ENCODE assay signal across 8 cellular contexts in the genomic region with DNA sequence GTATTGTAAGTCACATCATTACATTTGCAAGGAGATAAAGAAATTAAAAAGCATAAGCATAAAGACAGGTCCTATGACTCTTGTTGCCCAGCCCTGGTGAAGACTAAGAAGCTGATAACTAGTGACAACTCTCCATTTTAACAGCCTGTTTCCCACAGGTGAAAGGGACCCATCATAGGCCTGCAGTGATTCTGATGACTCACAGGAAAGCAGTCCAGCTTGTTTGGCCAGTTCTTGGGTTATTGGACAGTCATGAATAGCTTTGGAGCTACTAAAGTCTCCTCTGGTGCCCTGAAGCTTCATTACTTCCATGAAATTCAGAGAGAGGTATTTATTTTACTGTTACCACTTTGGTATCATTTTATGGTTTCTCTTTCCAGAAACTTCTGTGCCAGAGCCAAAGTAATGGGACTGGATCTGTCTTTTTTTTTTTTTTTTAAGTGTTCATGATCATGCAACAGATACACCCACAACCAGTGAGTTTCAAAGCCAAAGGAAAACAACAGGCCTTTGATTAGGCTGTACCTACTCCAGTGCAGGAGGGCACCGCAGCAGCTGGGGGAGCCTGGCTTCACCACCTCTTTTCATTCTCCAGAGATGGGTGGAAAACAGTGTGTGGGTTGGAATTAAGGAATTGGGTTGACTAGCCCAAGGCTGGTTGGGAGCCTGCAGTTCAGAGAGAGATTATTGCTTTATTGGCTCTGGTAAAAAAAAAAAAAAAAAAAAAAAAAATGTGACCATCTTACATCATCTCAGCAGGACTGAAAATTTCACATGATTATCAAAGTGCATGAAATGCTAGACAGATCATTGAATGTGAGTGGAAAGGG. TPM values are rescaled to one million over a fixed set of nuclear protein-coding genes. Genes with fewer than 3 reads are reported as not detected.
A peak's percentile ranks its signal among the peaks of the same experiment; 100 is the strongest.
DNase-seq lines count a peak whose midpoint lies in the region; ATAC-seq and TF ChIP-seq lines count a peak whose summit lies in the region.

No MANE protein-coding gene starts in this region.

- TF ChIP-seq CTCF in LNCaP clone FGC (IDR thresholded peaks at IDR 0.05; ENCODE audit: control insufficient read depth, extremely low read depth, insufficient read depth) (no peak), colonic mucosa (IDR thresholded peaks at IDR 0.05) (no peak), OCI-LY7 (conservative IDR thresholded peaks at IDR 0.05; ENCODE audit: low read length) (no peak)

- no peaks in the 10 kb centered on the region for H3K4me1 ChIP-seq in colonic mucosa
- H3K4me1 ChIP-seq in OCI-LY7 (ENCODE audit: insufficient read depth, low read length, poor library complexity, severe bottlenecking): no peaks in the 10 kb centered on the region

- H3K27me3 ChIP-seq in colonic mucosa: no peaks in the 10 kb centered on the region

- H3K9ac ChIP-seq in colonic mucosa (ENCODE audit: low read depth in 2 of 2, low read length in 2 of 2): no peak overlapping the region

- no peaks in the 10 kb centered on the region for H4K20me1 ChIP-seq in OCI-LY7 (ENCODE audit: insufficient read depth, low read length)

- no peak overlapping the region for H3K4me2 ChIP-seq in OCI-LY7 (ENCODE audit: low read length)

- ATAC-seq in sciatic nerve: peak; percentile 48

- no peak overlapping the region for H3K4me3 ChIP-seq in LNCaP clone FGC (ENCODE audit: low read depth, low read length)
- H3K4me3 ChIP-seq in colonic mucosa: no peak overlapping the region
- H3K4me3 ChIP-seq in OCI-LY7 (ENCODE audit: low read depth, low read length, poor library complexity, severe bottlenecking): no peak overlapping the region

- intact Hi-C loops in colonic mucosa (cut with DNase I): no loop called here
- intact Hi-C loops in sciatic nerve (cut with DNase I): no loop called here
- intact Hi-C loops in OCI-LY7 (cut with micrococcal nuclease; ENCODE audit: unreplicated experiment): no loop called here

- no peaks in the 10 kb centered on the region for H3K36me3 ChIP-seq in colonic mucosa
- no peaks in the 10 kb centered on the region for H3K36me3 ChIP-seq in OCI-LY7 (ENCODE audit: insufficient read depth, low read length)

- H3K9me2 ChIP-seq in OCI-LY7 (ENCODE audit: insufficient read depth, low read length): no peaks in the 10 kb centered on the region

- POLR2A ChIA-PET in OCI-LY7 (lab: Charles Lee): interaction anchor here (0.5 to 1.5 kb wide), 6 partner anchors 12 to 886 kb away, joined by 3 to 4 read pairs (median 3); no protein-coding TSS in a partner anchor

- no TSS peak for BruUV-seq in OCI-LY7 (replicated peaks; lab: Mats Ljungman, UMichigan)

- H3K27ac ChIP-seq in colonic mucosa (peak overlapping the region; percentile 30), OCI-LY7 (ENCODE audit: low read depth, low read length, poor library complexity, severe bottlenecking) (no peak overlapping the region)

- no peak overlapping the region for H2AFZ ChIP-seq in OCI-LY7 (ENCODE audit: low read length)

- CTCF ChIA-PET in OCI-LY7 (lab: Charles Lee; ENCODE audit: unreplicated experiment): no interaction called here

- peak; percentile 63 for DNase-seq in SIG-M5 treated with dmso at 0.1 percent for 504 hours (lab: John Stamatoyannopoulos, UW; ENCODE audit: unreplicated experiment)
- DNase-seq in SIG-M5 (lab: John Stamatoyannopoulos, UW): no peak
- DNase-seq in LNCaP clone FGC (ENCODE audit: low read depth): peak; percentile 87
- peak; percentile 92 for DNase-seq in colonic mucosa
- DNase-seq in sciatic nerve (ENCODE audit: low spot score): no peak
- DNase-seq in OCI-M1 (lab: John Stamatoyannopoulos, UW): no peak
- DNase-seq in OCI-LY7 (ENCODE audit: low spot score): no peak
- DNase-seq in putamen (ENCODE audit: low spot score): no peak

- H3K79me2 ChIP-seq in OCI-LY7 (ENCODE audit: insufficient read depth, low read depth, low read length): no peaks in the 10 kb centered on the region

- H3K9me3 ChIP-seq in colonic mucosa: no peaks in the 10 kb centered on the region
- no peaks in the 10 kb centered on the region for H3K9me3 ChIP-seq in OCI-LY7 (ENCODE audit: low read length)

RNA-seq across cellular contexts. Expression of gene DYRK2, which starts 55.3 kb away (rescaled TPM):
- total RNA-seq in colonic mucosa (100 to 1,000 TPM in 1 of 2 donors, 10 to 100 TPM in 1; 66.0 to 112 TPM), sciatic nerve (25.5 TPM), OCI-LY7 (2022) (31.5 and 32.3 TPM in 2 replicates)
- total RNA-seq in OCI-LY7 (2014; rRNA removed; shearing (Covaris generic)): 25.3 and 30.6 TPM in 2 replicates

Comparison
In these comparisons a context has a peak if more than half of its experiments do, and no peak if none do; other contexts are left out.
1. DNase-seq: peak in SIG-M5 treated with dmso at 0.1 percent for 504 hours (single experiment), LNCaP clone FGC (single experiment) and colonic mucosa (single experiment); none in SIG-M5 (single experiment), sciatic nerve (single experiment), OCI-M1 (single experiment), OCI-LY7 (single experiment) and putamen (single experiment).